ENCODE assay signal across 8 cellular contexts in the genomic region with DNA sequence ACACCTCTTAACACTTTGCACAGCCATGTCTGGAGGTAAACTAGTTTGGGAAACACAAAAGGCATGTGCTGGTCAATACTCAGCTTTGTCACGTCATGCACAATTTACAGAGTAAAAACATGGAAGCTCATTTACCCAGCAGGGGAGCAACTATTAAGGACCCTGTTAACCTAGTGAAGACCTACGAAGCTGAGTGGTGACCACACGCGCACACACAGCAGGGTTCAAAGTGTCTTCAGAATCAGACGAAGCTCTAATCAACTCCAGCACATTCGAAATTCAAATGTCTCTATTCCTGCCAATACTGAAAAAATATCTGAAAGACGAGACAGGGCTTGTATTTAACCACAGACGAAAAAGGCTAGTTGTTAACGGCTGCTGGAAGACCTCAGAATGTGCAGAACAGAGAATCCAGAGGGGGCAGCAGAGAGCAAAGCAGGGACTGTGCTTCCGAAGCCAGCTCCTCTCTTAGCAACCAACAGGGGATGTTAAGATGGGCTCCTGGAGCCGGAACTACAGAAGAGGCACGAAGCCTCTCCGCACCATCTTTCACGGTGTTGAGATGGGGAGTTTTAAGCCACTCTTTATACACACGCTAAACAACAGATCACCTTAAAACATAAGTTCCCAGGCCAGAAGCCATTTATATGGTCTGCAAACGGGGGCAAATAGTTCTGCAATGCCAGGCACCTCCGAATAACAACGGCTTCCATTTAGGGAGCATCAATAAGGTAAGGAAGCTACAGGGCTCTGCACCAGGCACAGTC. TPM values are rescaled to one million over a fixed set of nuclear protein-coding genes. Genes with fewer than 3 reads are reported as not detected.
DNase-seq lines count a peak whose midpoint lies in the region; ATAC-seq and TF ChIP-seq lines count a peak whose summit lies in the region.

No MANE protein-coding gene starts in this region.

- DNase-seq in AG09319 (ENCODE audit: extremely low read depth, low read depth), result peak; percentile 67
- peak; percentile 56 for DNase-seq in NCI-H526 treated with DMSO at 0.1 percent for 48 hours (lab: John Stamatoyannopoulos, UW)
- DNase-seq in activated CD4-positive, alpha-beta T cell treated with anti-CD3 and anti-CD28 coated beads, Interleukin-2, amount 50 U/mL, for 24 hours (ENCODE audit: low read depth in 1 of 2, low spot score in 1 of 2), result peak; percentile 47 to 71
- DNase-seq in dermis blood vessel endothelial cell, result peak; percentile 87
- DNase-seq in stimulated activated CD4-positive, alpha-beta T cell treated with anti-CD3 and anti-CD28 coated beads, Interleukin-4, amount 100 ng/mL, for 48 hours (ENCODE audit: low read depth in 2 of 2), result peak; percentile 69 to 72

- no peaks in the 10 kb centered on the region for H3K9me3 ChIP-seq in liver (ENCODE audit: control insufficient read depth in 4 of 4, low read length in 3 of 4)

- no peak overlapping the region for H3K4me3 ChIP-seq in liver (ENCODE audit: low read depth in 1 of 3, low read length in 3 of 3)

- TF ChIP-seq CTCF in AG09319 (IDR thresholded peaks at IDR 0.05; ENCODE audit: low read depth, low read length) (peak; percentile 99), liver (IDR thresholded peaks at IDR 0.05; ENCODE audit: low read depth, low read length, missing input control) (peak; percentile 80)

- H3K27ac ChIP-seq in liver (ENCODE audit: low read depth in 1 of 2, low read length in 2 of 2), result no peak overlapping the region

- peaks cover 4 to 9% (median 6%) of the 10 kb centered on the region in 4 donors for H3K4me1 ChIP-seq in liver (ENCODE audit: control insufficient read depth in 4 of 4, insufficient read depth in 4 of 4, low read length in 3 of 4)

- peak; percentile 72 to 83 for TF ChIP-seq RAD21 in liver (IDR thresholded peaks at IDR 0.05)

- H3K9ac ChIP-seq in liver (ENCODE audit: low read depth in 1 of 2, low read length in 2 of 2), result no peak overlapping the region

- WGBS in liver, result 31% methylated on average over 18 of the region's 18 CpGs

- no peaks in the 10 kb centered on the region for H3K36me3 ChIP-seq in liver (ENCODE audit: control insufficient read depth in 4 of 4, insufficient read depth in 3 of 4, low read depth in 1 of 4, low read length in 3 of 4)

- ATAC-seq in GM19043 (IDR thresholded peaks at IDR 0.05; ENCODE audit: low read depth, unreplicated experiment) (peak; percentile 93), HG03460 (IDR thresholded peaks at IDR 0.05; ENCODE audit: unreplicated experiment) (peak; percentile 87)

- H3K27me3 ChIP-seq in liver (ENCODE audit: control insufficient read depth in 4 of 4, insufficient read depth in 4 of 4, low read length in 3 of 4), result no peaks in the 10 kb centered on the region

TF ChIP-seq in liver, 16 proteins besides CTCF, POLR2A, EP300 and RAD21:
- TF ChIP-seq GABPA (IDR thresholded peaks at IDR 0.05 in 1 of 2, conservative IDR thresholded peaks at IDR 0.05 in 1 of 2) (no peak), TAF1 (conservative IDR thresholded peaks at IDR 0.05) (no peak), NR2F2 (IDR thresholded peaks at IDR 0.05) (no peak), FOXA1 (IDR thresholded peaks at IDR 0.05) (no peak), HNF4A (conservative IDR thresholded peaks at IDR 0.05) (no peak), RXRA (IDR thresholded peaks at IDR 0.05) (no peak), SP1 (IDR thresholded peaks at IDR 0.05) (no peak), YY1 (IDR thresholded peaks at IDR 0.05) (no peak), EGR1 (IDR thresholded peaks at IDR 0.05; ENCODE audit: low read depth in 2 of 2) (no peak), JUND (IDR thresholded peaks at IDR 0.05) (no peak)
- TF ChIP-seq, protein P1, sequence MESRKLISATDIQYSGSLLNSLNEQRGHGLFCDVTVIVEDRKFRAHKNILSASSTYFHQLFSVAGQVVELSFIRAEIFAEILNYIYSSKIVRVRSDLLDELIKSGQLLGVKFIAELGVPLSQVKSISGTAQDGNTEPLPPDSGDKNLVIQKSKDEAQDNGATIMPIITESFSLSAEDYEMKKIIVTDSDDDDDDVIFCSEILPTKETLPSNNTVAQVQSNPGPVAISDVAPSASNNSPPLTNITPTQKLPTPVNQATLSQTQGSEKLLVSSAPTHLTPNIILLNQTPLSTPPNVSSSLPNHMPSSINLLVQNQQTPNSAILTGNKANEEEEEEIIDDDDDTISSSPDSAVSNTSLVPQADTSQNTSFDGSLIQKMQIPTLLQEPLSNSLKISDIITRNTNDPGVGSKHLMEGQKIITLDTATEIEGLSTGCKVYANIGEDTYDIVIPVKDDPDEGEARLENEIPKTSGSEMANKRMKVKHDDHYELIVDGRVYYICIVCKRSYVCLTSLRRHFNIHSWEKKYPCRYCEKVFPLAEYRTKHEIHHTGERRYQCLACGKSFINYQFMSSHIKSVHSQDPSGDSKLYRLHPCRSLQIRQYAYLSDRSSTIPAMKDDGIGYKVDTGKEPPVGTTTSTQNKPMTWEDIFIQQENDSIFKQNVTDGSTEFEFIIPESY (IDR thresholded peaks at IDR 0.05), result no peak
- TF ChIP-seq, protein P2, sequence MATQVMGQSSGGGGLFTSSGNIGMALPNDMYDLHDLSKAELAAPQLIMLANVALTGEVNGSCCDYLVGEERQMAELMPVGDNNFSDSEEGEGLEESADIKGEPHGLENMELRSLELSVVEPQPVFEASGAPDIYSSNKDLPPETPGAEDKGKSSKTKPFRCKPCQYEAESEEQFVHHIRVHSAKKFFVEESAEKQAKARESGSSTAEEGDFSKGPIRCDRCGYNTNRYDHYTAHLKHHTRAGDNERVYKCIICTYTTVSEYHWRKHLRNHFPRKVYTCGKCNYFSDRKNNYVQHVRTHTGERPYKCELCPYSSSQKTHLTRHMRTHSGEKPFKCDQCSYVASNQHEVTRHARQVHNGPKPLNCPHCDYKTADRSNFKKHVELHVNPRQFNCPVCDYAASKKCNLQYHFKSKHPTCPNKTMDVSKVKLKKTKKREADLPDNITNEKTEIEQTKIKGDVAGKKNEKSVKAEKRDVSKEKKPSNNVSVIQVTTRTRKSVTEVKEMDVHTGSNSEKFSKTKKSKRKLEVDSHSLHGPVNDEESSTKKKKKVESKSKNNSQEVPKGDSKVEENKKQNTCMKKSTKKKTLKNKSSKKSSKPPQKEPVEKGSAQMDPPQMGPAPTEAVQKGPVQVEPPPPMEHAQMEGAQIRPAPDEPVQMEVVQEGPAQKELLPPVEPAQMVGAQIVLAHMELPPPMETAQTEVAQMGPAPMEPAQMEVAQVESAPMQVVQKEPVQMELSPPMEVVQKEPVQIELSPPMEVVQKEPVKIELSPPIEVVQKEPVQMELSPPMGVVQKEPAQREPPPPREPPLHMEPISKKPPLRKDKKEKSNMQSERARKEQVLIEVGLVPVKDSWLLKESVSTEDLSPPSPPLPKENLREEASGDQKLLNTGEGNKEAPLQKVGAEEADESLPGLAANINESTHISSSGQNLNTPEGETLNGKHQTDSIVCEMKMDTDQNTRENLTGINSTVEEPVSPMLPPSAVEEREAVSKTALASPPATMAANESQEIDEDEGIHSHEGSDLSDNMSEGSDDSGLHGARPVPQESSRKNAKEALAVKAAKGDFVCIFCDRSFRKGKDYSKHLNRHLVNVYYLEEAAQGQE (IDR thresholded peaks at IDR 0.05), result no peak
- TF ChIP-seq, protein P3, sequence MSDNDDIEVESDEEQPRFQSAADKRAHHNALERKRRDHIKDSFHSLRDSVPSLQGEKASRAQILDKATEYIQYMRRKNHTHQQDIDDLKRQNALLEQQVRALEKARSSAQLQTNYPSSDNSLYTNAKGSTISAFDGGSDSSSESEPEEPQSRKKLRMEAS (IDR thresholded peaks at IDR 0.05), result no peak
- TF ChIP-seq, protein P4, sequence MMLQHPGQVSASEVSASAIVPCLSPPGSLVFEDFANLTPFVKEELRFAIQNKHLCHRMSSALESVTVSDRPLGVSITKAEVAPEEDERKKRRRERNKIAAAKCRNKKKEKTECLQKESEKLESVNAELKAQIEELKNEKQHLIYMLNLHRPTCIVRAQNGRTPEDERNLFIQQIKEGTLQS (IDR thresholded peaks at IDR 0.05), result no peak

RNA-seq across cellular contexts. Expression of a gene that starts 45.7 kb away (rescaled TPM):
- total RNA-seq in dermis blood vessel endothelial cell, result 8.8 and 11.6 TPM in 2 replicates
- 10 to 100 TPM in 1 of 2 donors, 1 to 10 TPM in 1; 8.1 to 19.7 TPM for total RNA-seq in liver
- polyA plus RNA-seq in liver, result 1 to 10 TPM; 2.9 to 4.5 TPM

RNA-seq across cellular contexts. Expression of a gene that starts 46.4 kb away (rescaled TPM):
- total RNA-seq in dermis blood vessel endothelial cell (23.3 and 31.6 TPM in 2 replicates), liver (10 to 100 TPM in 1 of 2 donors, 1 to 10 TPM in 1; 2.7 to 12.2 TPM)
- polyA plus RNA-seq in liver, result 1 to 10 TPM; 1.6 to 6.5 TPM
